22 cellular contexts compared by ENCODE assay signal in the genomic region with DNA sequence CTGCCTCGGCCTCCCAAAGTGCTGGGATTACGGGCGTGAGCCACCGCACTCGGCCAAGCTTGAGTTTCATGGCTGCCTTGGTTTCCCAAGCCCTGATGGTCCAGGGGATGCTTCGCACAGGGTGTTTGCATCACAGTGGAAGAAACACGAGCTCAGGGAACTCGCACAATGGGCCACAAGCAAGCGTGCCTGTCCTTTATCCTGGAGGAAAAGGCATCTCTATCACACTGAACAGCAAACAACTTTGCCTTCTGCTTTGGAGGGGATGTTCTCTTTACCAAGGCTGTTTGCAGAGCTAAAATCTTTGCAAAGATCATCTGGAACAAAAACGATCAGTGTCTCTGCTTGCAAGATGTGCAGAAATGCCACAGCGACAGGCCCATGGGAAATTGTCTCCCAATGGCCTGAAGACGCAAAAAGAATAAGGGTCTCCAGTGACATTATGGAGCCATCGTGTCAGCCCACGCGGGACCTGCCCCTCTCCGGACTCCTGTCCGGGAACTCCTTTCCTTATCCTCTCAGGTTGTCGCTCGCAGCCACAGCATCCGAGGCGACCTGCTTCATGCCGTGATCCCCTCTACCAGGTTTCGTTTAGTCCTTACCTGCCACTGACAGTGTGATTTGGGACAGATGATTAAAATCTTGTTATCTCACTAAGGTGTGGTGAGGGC. TPM values are rescaled to one million over a fixed set of nuclear protein-coding genes. Genes with fewer than 3 reads are reported as not detected.
DNase-seq lines count a peak whose midpoint lies in the region; ATAC-seq, FAIRE-seq and TF ChIP-seq lines count a peak whose summit lies in the region.
"Had no signal": no experiment of that assay in that cellular context is flagged by ENCODE, and none has a peak within 500 bp of the region (broad histone marks: within the 10 kb centered on the region; RNA-seq: fewer than 3 reads in every experiment).

No MANE protein-coding gene starts in this region.

- H3K36me3 ChIP-seq in BE2C (no peaks in the 10 kb centered on the region), K562 (ENCODE audit: control insufficient read depth, insufficient read depth, low read length) (no peaks in the 10 kb centered on the region)
- H3K36me3 ChIP-seq: MG63 had no signal

- WGBS in K562 (ENCODE audit: insufficient coverage, low coverage, missing lambda C conversion rate): 81% methylated on average over 21 of the region's 23 CpGs

- no peaks in the 10 kb centered on the region for H4K20me1 ChIP-seq in K562 (replicated peaks; ENCODE audit: control insufficient read depth, insufficient read depth, low read length)

- H3K27me3 Mint-ChIP-seq in activated CD8-positive, alpha-beta memory T cell treated with anti-CD3 and anti-CD28 coated beads, Interleukin-2, amount 10 ng/mL, durations not matched to agents 7 days and 5 days: peaks cover 6% of the 10 kb centered on the region
- no peaks in the 10 kb centered on the region for H3K27me3 Mint-ChIP-seq in activated CD4-positive, alpha-beta T cell treated with anti-CD3 and anti-CD28 coated beads, Interleukin-2, amount 10 ng/mL, durations not matched to agents 7 days and 5 days

- peak overlapping the region; percentile 67; the same call in 1 of the 2 replicates for H2AFZ ChIP-seq in K562 (ENCODE audit: low read depth, low read length)
- H2AFZ ChIP-seq: PC-9 had no signal

- 0 out of 3 replicates have a peak, but pooled peaks cover 5% of the 10 kb centered on the region for H3K79me2 ChIP-seq in K562 (ENCODE audit: control insufficient read depth, insufficient read depth, low read length)

- no peak overlapping the region for H3K4me3 Mint-ChIP-seq in activated CD8-positive, alpha-beta memory T cell treated with anti-CD3 and anti-CD28 coated beads, Interleukin-2, amount 10 ng/mL, durations not matched to agents 7 days and 5 days
- no peak overlapping the region for H3K4me3 Mint-ChIP-seq in activated CD4-positive, alpha-beta T cell treated with anti-CD3 and anti-CD28 coated beads, Interleukin-2, amount 10 ng/mL, durations not matched to agents 7 days and 5 days
- H3K4me3 Mint-ChIP-seq: CD8-positive, alpha-beta T cell had no signal

- H3K4me1 Mint-ChIP-seq in activated CD8-positive, alpha-beta memory T cell treated with anti-CD3 and anti-CD28 coated beads, Interleukin-2, amount 10 ng/mL, durations not matched to agents 7 days and 5 days: peaks cover 28% of the 10 kb centered on the region
- H3K4me1 Mint-ChIP-seq in activated CD4-positive, alpha-beta T cell treated with anti-CD3 and anti-CD28 coated beads, Interleukin-2, amount 10 ng/mL, durations not matched to agents 7 days and 5 days: peaks cover 17% of the 10 kb centered on the region

- FAIRE-seq in K562 (lab: Jason Lieb, UNC): peak; percentile 75
- FAIRE-seq: H54 had no signal

- H3K9me3 Mint-ChIP-seq in activated CD8-positive, alpha-beta memory T cell treated with anti-CD3 and anti-CD28 coated beads, Interleukin-2, amount 10 ng/mL, durations not matched to agents 7 days and 5 days (ENCODE audit: low read depth): peaks cover 13% of the 10 kb centered on the region
- peaks cover 25% of the 10 kb centered on the region for H3K9me3 Mint-ChIP-seq in activated CD4-positive, alpha-beta T cell treated with anti-CD3 and anti-CD28 coated beads, Interleukin-2, amount 10 ng/mL, durations not matched to agents 7 days and 5 days

- no peak for TF ChIP-seq CTCF in BE2C (IDR thresholded peaks at IDR 0.05; ENCODE audit: low read depth, low read length)
- no peak for TF ChIP-seq CTCF in K562 (IDR thresholded peaks at IDR 0.05 in 2 of 3, conservative IDR thresholded peaks at IDR 0.05 in 1 of 3; ENCODE audit: insufficient read depth in 2 of 3, low read depth in 1 of 3, low read length in 3 of 3)

- no peak for TF ChIP-seq EP300 in K562 (IDR thresholded peaks at IDR 0.05; ENCODE audit: low read length)

- no peak overlapping the region for H3K9ac ChIP-seq in K562 (ENCODE audit: insufficient read depth in 1 of 2, low read depth in 2 of 2, low read length in 2 of 2)

- H3K9me1 ChIP-seq in K562 (ENCODE audit: control insufficient read depth, insufficient read depth, low read length): no peaks in the 10 kb centered on the region

- H3K9me3 ChIP-seq in BE2C: no peaks in the 10 kb centered on the region; the same call in 1 of the 2 replicates
- H3K9me3 ChIP-seq in K562 (replicated peaks; ENCODE audit: control insufficient read depth, insufficient read depth, low read depth, low read length): peaks cover 7% of the 10 kb centered on the region
- H3K9me3 ChIP-seq: MG63 had no signal

- no peak for ATAC-seq in activated CD8-positive, alpha-beta memory T cell treated with anti-CD3 and anti-CD28 coated beads, Interleukin-2, amount 10 ng/mL, durations not matched to agents 7 days and 5 days
- no peak for ATAC-seq in K562

- peaks cover 56% of the 10 kb centered on the region for H3K27me3 ChIP-seq in BE2C
- no peaks in the 10 kb centered on the region for H3K27me3 ChIP-seq in K562 (ENCODE audit: control insufficient read depth in 2 of 2, insufficient read depth in 2 of 2, low read length in 2 of 2)
- H3K27me3 ChIP-seq: MG63 had no signal

- 0 out of 2 replicates have a peak overlapping the region, but pooled peaks have one; percentile 17 for H3K4me2 ChIP-seq in K562 (ENCODE audit: insufficient read depth, low read length)
- H3K4me2 ChIP-seq: PC-9 had no signal

- no peak for TF ChIP-seq POLR2A in K562 (conservative IDR thresholded peaks at IDR 0.05)

- in situ Hi-C loops in K562 (cut with MboI): no loop called here

- H3K4me3 ChIP-seq in BE2C (ENCODE audit: low read depth, low read length) (no peak overlapping the region), K562 (no peak overlapping the region)
- H3K4me3 ChIP-seq: MG63, PC-9 had no signal

- intact Hi-C loops in K562 (cut with micrococcal nuclease): no loop called here
- intact Hi-C loops in posterior vena cava (cut with DNase I): no loop called here

- POLR2A ChIA-PET in K562 (lab: Yijun Ruan, JAX): interaction anchor here (2.1 kb wide), 1 partner anchor 25 kb away, joined by 10 read pairs; no protein-coding TSS in a partner anchor
- POLR2A ChIA-PET in activated CD4-positive, alpha-beta T cell treated with anti-CD3 and anti-CD28 coated beads, Interleukin-2, amount 10 ng/mL, durations not matched to agents 7 days and 5 days (lab: Charles Lee): no interaction called here

- H3K4me1 ChIP-seq in BE2C (no peaks in the 10 kb centered on the region), K562 (replicated peaks in 1 of 2; ENCODE audit: control insufficient read depth in 2 of 2, insufficient read depth in 2 of 2, low read length in 2 of 2) (peaks cover 26 to 62% of the 10 kb centered on the region in 2 experiments)

- peaks cover 14% of the 10 kb centered on the region for H3K36me3 Mint-ChIP-seq in activated CD8-positive, alpha-beta memory T cell treated with anti-CD3 and anti-CD28 coated beads, Interleukin-2, amount 10 ng/mL, durations not matched to agents 7 days and 5 days
- peaks cover 4% of the 10 kb centered on the region for H3K36me3 Mint-ChIP-seq in activated CD4-positive, alpha-beta T cell treated with anti-CD3 and anti-CD28 coated beads, Interleukin-2, amount 10 ng/mL, durations not matched to agents 7 days and 5 days (ENCODE audit: low read depth)

- BruUV-seq in K562 (replicated peaks; lab: Mats Ljungman, UMichigan): no TSS peak

- H3K27ac Mint-ChIP-seq in activated CD8-positive, alpha-beta memory T cell treated with anti-CD3 and anti-CD28 coated beads, Interleukin-2, amount 10 ng/mL, durations not matched to agents 7 days and 5 days: peak overlapping the region; percentile 20
- H3K27ac Mint-ChIP-seq in activated CD4-positive, alpha-beta T cell treated with anti-CD3 and anti-CD28 coated beads, Interleukin-2, amount 10 ng/mL, durations not matched to agents 7 days and 5 days: no peak overlapping the region
- H3K27ac Mint-ChIP-seq: CD8-positive, alpha-beta T cell had no signal

- peak overlapping the region; percentile 55; the same call in 2 of the 3 replicates for H3K27ac ChIP-seq in K562 (ENCODE audit: extremely low read depth, low read depth, low read length)
- H3K27ac ChIP-seq: 22Rv1, PC-9 had no signal

- TF ChIP-seq RAD21 in K562 (CRISPR knock-in tag; conservative IDR thresholded peaks at IDR 0.05 in 1 of 2, IDR thresholded peaks at IDR 0.05 in 1 of 2): no peak

- no peak for DNase-seq in activated CD8-positive, alpha-beta memory T cell treated with anti-CD3 and anti-CD28 coated beads, Interleukin-2, amount 10 ng/mL, durations not matched to agents 7 days and 5 days
- no peak for DNase-seq in activated CD8-positive, alpha-beta memory T cell treated with anti-CD3 and anti-CD28 coated beads, Interleukin-2, amount 50 U/mL, for 48 hours
- DNase-seq in BE2C (peak; percentile 1), K562 (ENCODE audit: extremely low read depth in 1 of 4, low spot score in 3 of 4) (no peak), posterior vena cava (ENCODE audit: low spot score) (peak; percentile 50), Ammon's horn (ENCODE audit: low spot score) (no peak)
- no peak for DNase-seq in effector CD4-positive, alpha-beta T cell
- no peak for DNase-seq in activated CD4-positive, alpha-beta T cell treated with anti-CD3 and anti-CD28 coated beads, Interleukin-2, amount 10 ng/mL, durations not matched to agents 7 days and 5 days
- DNase-seq: ACHN, C1 segment of cervical spinal cord, DND-41, MG63, NCI-H1417 treated with DMSO at 0.1 percent for 48 hours, NCI-H187, NCI-H2107, PC-9, RPMI8226 had no signal

- CTCF ChIA-PET in activated CD8-positive, alpha-beta memory T cell treated with anti-CD3 and anti-CD28 coated beads, Interleukin-2, amount 10 ng/mL, durations not matched to agents 7 days and 5 days (lab: Charles Lee): interaction anchor here (1.0 kb wide), 1 partner anchor 11 kb away, joined by 3 read pairs; no protein-coding TSS in a partner anchor
- CTCF ChIA-PET in K562 (lab: Yijun Ruan, JAX; ENCODE audit: low intra/inter-chr PET ratio): no interaction called here
- CTCF ChIA-PET in activated CD4-positive, alpha-beta T cell treated with anti-CD3 and anti-CD28 coated beads, Interleukin-2, amount 10 ng/mL, durations not matched to agents 7 days and 5 days (lab: Charles Lee): interaction anchor here (0.7 kb wide), 1 partner anchor 492 kb away, joined by 3 read pairs; no protein-coding TSS in a partner anchor

RNA-seq across cellular contexts. Expression of a gene that starts 44.1 kb away (rescaled TPM):
- total RNA-seq in activated CD8-positive, alpha-beta memory T cell treated with anti-CD3 and anti-CD28 coated beads, Interleukin-2, amount 10 ng/mL, durations not matched to agents 7 days and 5 days: under 1 TPM in 1 of 2 experiments, not detected in 1; 0.21 TPM
- polyA plus RNA-seq in BE2C (2012; ENCODE audit: insufficient read depth, insufficient read length, low read depth): not detected
- 73.4 and 198 TPM in 2 replicates for total RNA-seq in K562 (2011; cell fraction: chromatin; rRNA removed; ENCODE audit: low replicate concordance)
- 67.4 and 69.3 TPM in 2 replicates for total RNA-seq in K562 (2011; cell fraction: nucleolus; rRNA removed)
- 45.3 and 67.3 TPM in 2 replicates for total RNA-seq in K562 (2011; cell fraction: nucleoplasm; rRNA removed)
- total RNA-seq in K562 (2014; rRNA removed): 13.5 and 20.8 TPM in 2 replicates
- 3.9 and 5.9 TPM in 2 replicates for total RNA-seq in K562 (2014; rRNA removed; fragmentation: Illumina TruSeq; extraction: Trizol)
- 6.7 and 7.8 TPM in 2 replicates for total RNA-seq in K562 (2015; rRNA removed; fragmentation: Illumina TruSeq; extraction: Trizol)
- total RNA-seq in K562 (2021): 114 and 145 TPM in 2 replicates
- polyA plus RNA-seq in K562 (2011; rRNA removed): 6.4 and 11.3 TPM in 2 replicates
- polyA plus RNA-seq in K562 (2011; cell fraction: cytosol; rRNA removed): 5.6 and 15.0 TPM in 2 replicates
- 67.2 and 126 TPM in 2 replicates for polyA plus RNA-seq in K562 (2011; cell fraction: nucleus; rRNA removed)
- 55.0 and 86.5 TPM in 2 replicates for polyA plus RNA-seq in K562 (2012)
- polyA plus RNA-seq in K562 (2014; fragmentation: Illumina TruSeq; extraction: Trizol): 24.2 and 46.3 TPM in 2 replicates
- 1 to 10 TPM; 2.3 to 2.7 TPM for polyA plus RNA-seq in K562 (2014; fragmentation: Nextera tagmentation; extraction: Ambion mirVana)
- polyA plus RNA-seq in K562 (2014; rRNA removed): 34.3 and 35.3 TPM in 2 replicates
- polyA minus RNA-seq in K562 (2011; rRNA and poly(A)+ RNA removed): 9.5 and 9.7 TPM in 2 replicates
- 32.1 and 46.1 TPM in 2 replicates for polyA minus RNA-seq in K562 (2011; cell fraction: cytosol; rRNA and poly(A)+ RNA removed)
- 21.1 and 34.5 TPM in 2 replicates for polyA minus RNA-seq in K562 (2011; cell fraction: nucleus; rRNA and poly(A)+ RNA removed)
- total RNA-seq in posterior vena cava: 1 to 10 TPM; 4.7 to 5.1 TPM
- total RNA-seq in activated CD4-positive, alpha-beta T cell treated with anti-CD3 and anti-CD28 coated beads, Interleukin-2, amount 10 ng/mL, durations not matched to agents 7 days and 5 days: not detected
- total RNA-seq: LHCN-M2, NCI-H460 had no signal

Comparison
In these comparisons a context has a peak if more than half of its experiments do, and no peak if none do; other contexts are left out.
1. DNase-seq: peak in BE2C (single experiment) and posterior vena cava (single experiment); none in activated CD8-positive, alpha-beta memory T cell treated with anti-CD3 and anti-CD28 coated beads, Interleukin-2, amount 10 ng/mL, durations not matched to agents 7 days and 5 days (single experiment), activated CD8-positive, alpha-beta memory T cell treated with anti-CD3 and anti-CD28 coated beads, Interleukin-2, amount 50 U/mL, for 48 hours (single experiment), K562 (0 of 4), effector CD4-positive, alpha-beta T cell (single experiment), activated CD4-positive, alpha-beta T cell treated with anti-CD3 and anti-CD28 coated beads, Interleukin-2, amount 10 ng/mL, durations not matched to agents 7 days and 5 days (single experiment) and Ammon's horn (single experiment).
2. RNA of a gene that starts 44.1 kb away (total RNA-seq): 3.9 to 198 TPM in K562 and 4.7 to 5.1 TPM in posterior vena cava; 0.21 TPM in activated CD8-positive, alpha-beta memory T cell treated with anti-CD3 and anti-CD28 coated beads, Interleukin-2, amount 10 ng/mL, durations not matched to agents 7 days and 5 days and not detected in activated CD4-positive, alpha-beta T cell treated with anti-CD3 and anti-CD28 coated beads, Interleukin-2, amount 10 ng/mL, durations not matched to agents 7 days and 5 days; every median in the first group is over 4 times any median in the second.